Comparison of ENCODE assay signal across 26 cellular contexts in the genomic region with DNA sequence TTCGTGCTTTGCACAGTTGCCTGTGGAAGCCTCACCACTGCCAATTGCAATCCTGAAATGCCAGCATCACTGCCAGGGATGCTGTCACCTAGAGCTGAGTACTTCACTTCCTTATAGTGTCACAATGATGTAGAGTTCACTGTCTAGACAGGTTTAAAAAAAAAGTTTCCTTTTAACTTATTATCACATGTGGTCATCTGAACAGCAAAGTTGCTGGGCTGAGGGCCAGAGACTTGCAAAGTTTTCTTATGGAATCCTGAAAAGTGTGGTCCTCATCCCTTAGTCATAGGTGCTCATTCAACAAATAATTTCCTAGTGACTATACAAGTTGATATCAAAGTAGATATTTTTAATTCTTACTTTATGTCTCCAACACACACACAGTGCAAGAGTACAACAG. TPM values are rescaled to one million over a fixed set of nuclear protein-coding genes. Genes with fewer than 3 reads are reported as not detected.
DNase-seq lines count a peak whose midpoint lies in the region; ATAC-seq and TF ChIP-seq lines count a peak whose summit lies in the region.
"Had no signal": no experiment of that assay in that cellular context is flagged by ENCODE, and none has a peak within 500 bp of the region (broad histone marks: within the 10 kb centered on the region; RNA-seq: fewer than 3 reads in every experiment).

No MANE protein-coding gene starts in this region.

- no peaks in the 10 kb centered on the region for H3F3A ChIP-seq in PC-3 (ENCODE audit: low read length, unreplicated experiment)
- no peaks in the 10 kb centered on the region for H3F3A ChIP-seq in GM23338 (replicated peaks; ENCODE audit: low read depth)

- no peak overlapping the region for H3K9ac ChIP-seq in PC-3 (ENCODE audit: low read length)
- H3K9ac ChIP-seq: BLaER1 treated with 17β-estradiol and CSF1 and Interleukin-3, amounts not matched to agents 10 nM and 100 nM; neural progenitor cell had no signal

- no peaks in the 10 kb centered on the region for H3K27me3 Mint-ChIP-seq in GM23338 (ENCODE audit: insufficient read depth, low read depth, poor library complexity)
- H3K27me3 Mint-ChIP-seq: activated naive CD8-positive, alpha-beta T cell treated with anti-CD3 and anti-CD28 coated beads for 36 hours had no signal

- H3K9me2 ChIP-seq in PC-3 (replicated peaks; ENCODE audit: low read length) (no peaks in the 10 kb centered on the region), GM23338 (ENCODE audit: insufficient read depth) (no peaks in the 10 kb centered on the region)

- no peaks in the 10 kb centered on the region for H3K9me3 ChIP-seq in PC-3 (ENCODE audit: low read length)
- H3K9me3 ChIP-seq: BLaER1 treated with 17β-estradiol and CSF1 and Interleukin-3, amounts not matched to agents 10 nM and 100 nM; body of pancreas; right lobe of liver had no signal

- BruUV-seq in PC-3 (replicated peaks; lab: Mats Ljungman, UMichigan), result no TSS peak

- peaks cover 17% of the 10 kb centered on the region for H3K9me3 Mint-ChIP-seq in GM23338
- H3K9me3 Mint-ChIP-seq: T-helper 1 cell treated with Interleukin-12 subunit alpha and Interleukin-12 subunit beta and Interleukin-4 antibody, amounts not matched to agents 30 μg/mL and 1 μg/mL, for 36 hours had no signal

- H3K79me2 ChIP-seq in PC-3 (ENCODE audit: low read length) (no peaks in the 10 kb centered on the region), GM23338 (replicated peaks; ENCODE audit: insufficient read depth) (no peaks in the 10 kb centered on the region)

- no peak overlapping the region for H3K27ac Mint-ChIP-seq in GM23338
- H3K27ac Mint-ChIP-seq: activated naive CD8-positive, alpha-beta T cell treated with anti-CD3 and anti-CD28 coated beads for 36 hours; neural progenitor cell; stimulated activated effector memory CD8-positive, alpha-beta T cell treated with anti-CD3 and anti-CD28 coated beads, Interleukin-12 subunit alpha, Interleukin-12 subunit beta, amount 100 ng/mL, for 72 hours; T-helper 1 cell treated with Interleukin-12 subunit alpha and Interleukin-12 subunit beta and Interleukin-4 antibody, amounts not matched to agents 30 μg/mL and 1 μg/mL, for 36 hours had no signal

- in situ Hi-C loops in brain microvascular endothelial cell (cut with HindIII; ENCODE audit: low pct_ligation_motif_present, low sequenced_read_pairs), result no loop called here

- H4K20me1 ChIP-seq in PC-3 (ENCODE audit: low read length), result no peaks in the 10 kb centered on the region
- H4K20me1 ChIP-seq in GM23338 (replicated peaks; ENCODE audit: insufficient read depth), result no peaks in the 10 kb centered on the region
- H4K20me1 ChIP-seq: BLaER1 treated with 17β-estradiol and CSF1 and Interleukin-3, amounts not matched to agents 10 nM and 100 nM had no signal

- H3K4me1 ChIP-seq in PC-3 (ENCODE audit: insufficient read depth, low read length), result peaks cover 3% of the 10 kb centered on the region; the same call in 1 of the 2 replicates
- H3K4me1 ChIP-seq in GM23338 (ENCODE audit: insufficient read depth), result no peaks in the 10 kb centered on the region
- H3K4me1 ChIP-seq: BLaER1 treated with 17β-estradiol and CSF1 and Interleukin-3, amounts not matched to agents 10 nM and 100 nM; body of pancreas; neural progenitor cell; right lobe of liver had no signal

- peaks cover 9% of the 10 kb centered on the region; the same call in 1 of the 3 replicates for H3K36me3 Mint-ChIP-seq in GM23338 (ENCODE audit: low read depth)
- H3K36me3 Mint-ChIP-seq: activated naive CD8-positive, alpha-beta T cell treated with anti-CD3 and anti-CD28 coated beads for 36 hours; neural progenitor cell; stimulated activated effector memory CD8-positive, alpha-beta T cell treated with anti-CD3 and anti-CD28 coated beads, Interleukin-12 subunit alpha, Interleukin-12 subunit beta, amount 100 ng/mL, for 72 hours had no signal

- no peak for TF ChIP-seq CTCF in PC-3 (conservative IDR thresholded peaks at IDR 0.05; ENCODE audit: low read depth, low read length)
- TF ChIP-seq CTCF in brain microvascular endothelial cell (IDR thresholded peaks at IDR 0.05; ENCODE audit: low read depth, low read length, missing control alignments), result no peak
- no peak for TF ChIP-seq CTCF in GM23338 (conservative IDR thresholded peaks at IDR 0.05; ENCODE audit: low read depth in 2 of 2)

- no peak overlapping the region for H3K4me2 ChIP-seq in PC-3 (ENCODE audit: low read length)
- no peak overlapping the region for H3K4me2 ChIP-seq in GM23338
- H3K4me2 ChIP-seq: BLaER1 treated with 17β-estradiol and CSF1 and Interleukin-3, amounts not matched to agents 10 nM and 100 nM; neural progenitor cell had no signal

- H3K4me1 Mint-ChIP-seq in GM23338, result no peaks in the 10 kb centered on the region
- H3K4me1 Mint-ChIP-seq: activated naive CD8-positive, alpha-beta T cell treated with anti-CD3 and anti-CD28 coated beads for 36 hours; neural progenitor cell; stimulated activated effector memory CD8-positive, alpha-beta T cell treated with anti-CD3 and anti-CD28 coated beads, Interleukin-12 subunit alpha, Interleukin-12 subunit beta, amount 100 ng/mL, for 72 hours had no signal

- H3K36me3 ChIP-seq in PC-3 (ENCODE audit: low read depth, low read length), result no peaks in the 10 kb centered on the region
- H3K36me3 ChIP-seq in brain microvascular endothelial cell (replicated peaks), result no peaks in the 10 kb centered on the region
- H3K36me3 ChIP-seq in GM23338 (ENCODE audit: insufficient read depth), result no peaks in the 10 kb centered on the region
- H3K36me3 ChIP-seq: BLaER1 treated with 17β-estradiol and CSF1 and Interleukin-3, amounts not matched to agents 10 nM and 100 nM; neural progenitor cell; right lobe of liver had no signal

- DNase-seq in H4 (ENCODE audit: low spot score), result peak; percentile 16
- DNase-seq in PC-3, result peak; percentile 59
- DNase-seq in brain microvascular endothelial cell, result peak; percentile 60
- peak; percentile 55 for DNase-seq in non-pigmented ciliary epithelial cell (ENCODE audit: low read depth)
- DNase-seq in GM23338 (ENCODE audit: low spot score), result no peak
- no peak for DNase-seq in middle frontal gyrus (ENCODE audit: extremely low spot score, low spot score)
- DNase-seq in OCI-M2 (lab: John Stamatoyannopoulos, UW; ENCODE audit: unreplicated experiment), result no peak
- DNase-seq: activated effector memory CD4-positive, alpha-beta T cell treated with Interleukin-2 at 50 U/mL for 16 hours; activated naive CD8-positive, alpha-beta T cell treated with anti-CD3 and anti-CD28 coated beads for 36 hours; activated T-cell treated with anti-CD3 and anti-CD28 coated beads for 4 hours; body of pancreas; DMS79; kidney glomerular epithelial cell; NCI-H1092 treated with DMSO at 0.1 percent for 48 hours; NCI-H1930; NCI-H526; NK-92 treated with Interleukin-12 subunit alpha and Interleukin-12 subunit beta, amount 100 ng/mL, for 24 hours; right lobe of liver; stimulated activated CD4-positive, alpha-beta T cell treated with anti-CD3 and anti-CD28 coated beads, Interleukin-4, amount 100 ng/mL, for 24 hours; substantia nigra had no signal

- H3K4me3 ChIP-seq in PC-3 (ENCODE audit: low read length), result no peak overlapping the region
- H3K4me3 ChIP-seq in brain microvascular endothelial cell (ENCODE audit: low read depth, low read length), result no peak overlapping the region
- no peak overlapping the region for H3K4me3 ChIP-seq in GM23338
- H3K4me3 ChIP-seq: BLaER1 treated with 17β-estradiol and CSF1 and Interleukin-3, amounts not matched to agents 10 nM and 100 nM; body of pancreas; neural progenitor cell; right lobe of liver had no signal

- H3K27me3 ChIP-seq in PC-3 (ENCODE audit: low read length) (no peaks in the 10 kb centered on the region), brain microvascular endothelial cell (replicated peaks) (no peaks in the 10 kb centered on the region), GM23338 (ENCODE audit: insufficient read depth) (no peaks in the 10 kb centered on the region)
- H3K27me3 ChIP-seq: BLaER1 treated with 17β-estradiol and CSF1 and Interleukin-3, amounts not matched to agents 10 nM and 100 nM; body of pancreas; neural progenitor cell; right lobe of liver had no signal

- H2AFZ ChIP-seq in PC-3 (ENCODE audit: low read length) (no peak overlapping the region), GM23338 (no peak overlapping the region)
- H2AFZ ChIP-seq: neural progenitor cell had no signal

- H3K4me3 Mint-ChIP-seq in GM23338, result no peak overlapping the region
- H3K4me3 Mint-ChIP-seq: activated naive CD8-positive, alpha-beta T cell treated with anti-CD3 and anti-CD28 coated beads for 36 hours; neural progenitor cell; stimulated activated effector memory CD8-positive, alpha-beta T cell treated with anti-CD3 and anti-CD28 coated beads, Interleukin-12 subunit alpha, Interleukin-12 subunit beta, amount 100 ng/mL, for 72 hours; T-helper 1 cell treated with Interleukin-12 subunit alpha and Interleukin-12 subunit beta and Interleukin-4 antibody, amounts not matched to agents 30 μg/mL and 1 μg/mL, for 36 hours had no signal

- ATAC-seq in PC-3 (peak; percentile 77), GM23338 (no peak), GM19397 (IDR thresholded peaks at IDR 0.05; ENCODE audit: unreplicated experiment) (no peak)
- ATAC-seq: body of pancreas; Panc1; right lobe of liver; stimulated activated effector memory CD8-positive, alpha-beta T cell treated with anti-CD3 and anti-CD28 coated beads, Interleukin-12 subunit alpha, Interleukin-12 subunit beta, amount 100 ng/mL, for 72 hours had no signal

- POLR2A ChIA-PET in PC-3 (lab: Charles Lee; ENCODE audit: unreplicated experiment), result no interaction called here

- CTCF ChIA-PET in PC-3 (lab: Charles Lee), result no interaction called here

- H3K27ac ChIP-seq in PC-3 (ENCODE audit: low read length) (no peak overlapping the region), brain microvascular endothelial cell (no peak overlapping the region), GM23338 (ENCODE audit: low read depth) (no peak overlapping the region)
- H3K27ac ChIP-seq: BLaER1 treated with 17β-estradiol and CSF1 and Interleukin-3, amounts not matched to agents 10 nM and 100 nM; body of pancreas; neural progenitor cell; right lobe of liver had no signal

- intact Hi-C loops in PC-3 (cut with micrococcal nuclease), result no loop called here

TF ChIP-seq in GM23338, 12 proteins besides CTCF, POLR2A, EP300 and RAD21:
- TF ChIP-seq NANOG (IDR thresholded peaks at IDR 0.05; ENCODE audit: borderline replicate concordance) (no peak), EZH2phosphoT487 (IDR thresholded peaks at IDR 0.05; ENCODE audit: unreplicated experiment) (no peak)

RNA-seq across cellular contexts. Expression of a gene that starts 21.1 kb away (rescaled TPM):
- total RNA-seq in H4 (2014; rRNA removed; shearing (Covaris generic)), result 7.2 and 12.2 TPM in 2 replicates
- total RNA-seq in PC-3 (2014; rRNA removed), result 0.87 and 1.0 TPM in 2 replicates
- 1.5 and 2.6 TPM in 2 replicates for total RNA-seq in GM23338 (2014; rRNA removed; shearing (Covaris generic))
- 1.9 and 2.1 TPM in 2 replicates for polyA plus RNA-seq in GM23338 (2016; fragmentation: Nextera tagmentation; extraction: Ambion mirVana)
- total RNA-seq: activated naive CD8-positive, alpha-beta T cell treated with anti-CD3 and anti-CD28 coated beads for 36 hours; right lobe of liver had no signal

Comparison
In these comparisons a context has a peak if more than half of its experiments do, and no peak if none do; other contexts are left out.
1. DNase-seq: peak in H4 (single experiment), PC-3 (single experiment), brain microvascular endothelial cell (single experiment) and non-pigmented ciliary epithelial cell (single experiment); none in GM23338 (single experiment), middle frontal gyrus (single experiment) and OCI-M2 (single experiment).